ENCODE assay signal across 1 cellular context in the genomic region with DNA sequence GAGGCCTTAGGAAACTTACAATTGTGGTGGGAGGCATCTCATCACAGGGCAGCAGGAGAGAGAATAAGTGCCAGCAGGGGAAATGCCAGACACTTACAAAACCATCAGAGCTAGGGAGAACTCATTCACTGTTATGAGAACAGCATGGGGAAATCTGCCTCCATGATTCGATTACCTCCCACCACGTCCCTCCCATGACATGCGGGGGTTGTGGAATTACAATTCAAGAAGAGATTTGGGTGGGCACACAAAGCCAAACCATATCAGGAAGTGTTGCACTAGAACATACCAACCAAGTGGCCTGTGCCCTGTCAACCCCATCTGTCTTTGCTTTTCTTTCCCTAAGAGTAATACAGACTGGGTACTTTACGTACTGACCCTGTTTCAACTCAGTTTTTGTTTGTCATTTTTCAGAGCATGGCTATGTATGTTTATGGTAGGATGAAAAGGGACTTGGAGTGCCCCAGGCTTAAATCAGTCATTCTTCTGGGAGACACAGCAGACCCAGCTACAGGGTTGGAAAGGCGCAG.
TF ChIP-seq lines count a peak whose summit lies in the region.

No MANE protein-coding gene starts in this region.

TF ChIP-seq in IMR-90, 13 proteins besides CTCF, POLR2A, EP300 and RAD21:
- TF ChIP-seq MAFK (IDR thresholded peaks at IDR 0.05; ENCODE audit: low read depth, low read length): no peak
- TF ChIP-seq MAZ (IDR thresholded peaks at IDR 0.05; ENCODE audit: borderline replicate concordance, low read depth, low read length): no peak
- TF ChIP-seq, protein P1, sequence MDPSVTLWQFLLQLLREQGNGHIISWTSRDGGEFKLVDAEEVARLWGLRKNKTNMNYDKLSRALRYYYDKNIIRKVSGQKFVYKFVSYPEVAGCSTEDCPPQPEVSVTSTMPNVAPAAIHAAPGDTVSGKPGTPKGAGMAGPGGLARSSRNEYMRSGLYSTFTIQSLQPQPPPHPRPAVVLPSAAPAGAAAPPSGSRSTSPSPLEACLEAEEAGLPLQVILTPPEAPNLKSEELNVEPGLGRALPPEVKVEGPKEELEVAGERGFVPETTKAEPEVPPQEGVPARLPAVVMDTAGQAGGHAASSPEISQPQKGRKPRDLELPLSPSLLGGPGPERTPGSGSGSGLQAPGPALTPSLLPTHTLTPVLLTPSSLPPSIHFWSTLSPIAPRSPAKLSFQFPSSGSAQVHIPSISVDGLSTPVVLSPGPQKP (IDR thresholded peaks at IDR 0.05; ENCODE audit: borderline replicate concordance, low read depth, low read length): no peak
- TF ChIP-seq BHLHE40 (IDR thresholded peaks at IDR 0.05; ENCODE audit: low read depth, low read length): no peak
- no peak for TF ChIP-seq FOS (IDR thresholded peaks at IDR 0.05; ENCODE audit: low read depth, low read length)
- no peak for TF ChIP-seq MXI1 (IDR thresholded peaks at IDR 0.05; ENCODE audit: borderline replicate concordance, low read depth, low read length)
- TF ChIP-seq CHD1 (IDR thresholded peaks at IDR 0.05; ENCODE audit: low read depth, low read length): no peak
- TF ChIP-seq SMC3 (IDR thresholded peaks at IDR 0.05; ENCODE audit: low read depth, low read length): no peak
- TF ChIP-seq, protein P2, sequence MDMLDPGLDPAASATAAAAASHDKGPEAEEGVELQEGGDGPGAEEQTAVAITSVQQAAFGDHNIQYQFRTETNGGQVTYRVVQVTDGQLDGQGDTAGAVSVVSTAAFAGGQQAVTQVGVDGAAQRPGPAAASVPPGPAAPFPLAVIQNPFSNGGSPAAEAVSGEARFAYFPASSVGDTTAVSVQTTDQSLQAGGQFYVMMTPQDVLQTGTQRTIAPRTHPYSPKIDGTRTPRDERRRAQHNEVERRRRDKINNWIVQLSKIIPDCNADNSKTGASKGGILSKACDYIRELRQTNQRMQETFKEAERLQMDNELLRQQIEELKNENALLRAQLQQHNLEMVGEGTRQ (IDR thresholded peaks at IDR 0.05; ENCODE audit: low read depth, low read length): no peak
- TF ChIP-seq RCOR1 (IDR thresholded peaks at IDR 0.05; ENCODE audit: insufficient replicate concordance, low read length): no peak
